Comparison of ENCODE assay signal across 22 cellular contexts in the genomic region with DNA sequence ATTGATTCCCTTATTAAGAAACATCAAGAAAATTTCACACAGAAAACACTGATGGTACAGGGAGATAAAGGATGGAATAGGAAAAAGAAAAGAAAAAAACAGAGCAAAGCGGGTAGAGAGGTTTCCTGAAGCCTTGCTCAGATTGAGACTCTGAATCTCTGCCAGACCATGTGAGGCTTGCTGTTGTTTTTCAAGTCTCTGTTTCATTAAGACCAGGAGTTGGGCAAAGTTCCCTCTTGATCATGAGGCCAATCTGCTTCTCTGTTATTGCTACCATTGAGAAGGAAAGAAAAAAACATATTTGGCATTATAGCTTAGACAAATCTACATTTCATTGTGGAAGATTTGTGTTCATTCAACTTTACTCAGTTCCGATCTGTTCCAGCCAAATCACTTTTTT.
"Had no signal": no experiment of that assay in that cellular context is flagged by ENCODE, and none has a peak within 500 bp of the region (broad histone marks: within the 10 kb centered on the region; RNA-seq: fewer than 3 reads in every experiment).

No MANE protein-coding gene starts in this region.

- H3K27ac Mint-ChIP-seq: activated naive CD8-positive, alpha-beta T cell; naive B cell; progenitor cell of endocrine pancreas; stimulated activated naive CD8-positive, alpha-beta T cell treated with anti-CD3 and anti-CD28 coated beads, Interleukin-15, Interleukin-2, amounts not matched to agents 100 ng/mL and 50 ng/mL, for 24 hours had no signal

- ATAC-seq: left lobe of liver, right cardiac atrium had no signal

- H3K4me3 Mint-ChIP-seq: activated naive CD8-positive, alpha-beta T cell; naive B cell; neural crest cell; stimulated activated naive CD8-positive, alpha-beta T cell treated with anti-CD3 and anti-CD28 coated beads, Interleukin-15, Interleukin-2, amounts not matched to agents 100 ng/mL and 50 ng/mL, for 24 hours had no signal

- H3K4me1 Mint-ChIP-seq: naive B cell had no signal

- H3K4me1 ChIP-seq: upper lobe of left lung had no signal

- H3K27me3 Mint-ChIP-seq: activated naive CD8-positive, alpha-beta T cell; naive B cell; progenitor cell of endocrine pancreas; stimulated activated naive CD8-positive, alpha-beta T cell treated with anti-CD3 and anti-CD28 coated beads, Interleukin-15, Interleukin-2, amounts not matched to agents 100 ng/mL and 50 ng/mL, for 24 hours had no signal

- DNase-seq: activated CD4-positive, alpha-beta T cell treated with anti-CD3 and anti-CD28 coated beads for 1 hour; activated CD4-positive, alpha-beta T cell treated with anti-CD3 and anti-CD28 coated beads, Interleukin-2, amount 50 U/mL, for 48 hours; activated T-cell treated with anti-CD3 and anti-CD28 coated beads for 4 hours; amniotic stem cell; erythroblast; foreskin fibroblast; kidney; naive B cell; right cardiac atrium; small intestine; stimulated activated CD4-positive, alpha-beta T cell treated with anti-CD3 and anti-CD28 coated beads, Interleukin-15, amount 100 ng/mL, for 24 hours; stimulated activated CD4-positive, alpha-beta T cell treated with anti-CD3 and anti-CD28 coated beads, Interleukin-2, amount 100 ng/mL, for 48 hours; SW 1271; T-helper 2 cell; upper lobe of left lung had no signal

- H3K9me3 ChIP-seq: upper lobe of left lung had no signal

- H3K27ac ChIP-seq: upper lobe of left lung, VCaP had no signal

- H3K36me3 Mint-ChIP-seq: activated naive CD8-positive, alpha-beta T cell; naive B cell had no signal

- H3K4me3 ChIP-seq: lung, upper lobe of left lung had no signal

- H3K27me3 ChIP-seq: upper lobe of left lung had no signal

- H3K36me3 ChIP-seq: upper lobe of left lung had no signal
